ENCODE assay signal across 20 cellular contexts in the genomic region with DNA sequence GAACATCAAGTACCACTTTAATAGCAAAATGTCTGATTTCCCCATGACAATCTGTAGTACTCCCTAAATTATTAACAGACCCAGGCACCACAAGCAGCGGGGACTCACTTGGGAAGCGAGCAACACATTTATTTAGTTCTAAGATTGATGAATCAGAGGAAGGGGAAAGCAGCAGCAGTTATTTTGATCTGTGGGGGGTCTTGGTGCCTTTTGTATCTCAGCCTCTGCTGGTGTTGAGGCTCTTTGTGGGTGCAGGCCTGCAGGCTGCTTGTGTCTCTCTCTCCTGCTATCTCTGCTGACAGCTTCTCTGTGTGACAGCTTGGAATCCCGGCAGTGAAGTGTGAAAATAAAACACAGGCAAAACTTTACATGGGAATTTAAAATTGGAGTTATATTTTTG.
DNase-seq lines count a peak whose midpoint lies in the region; ATAC-seq and TF ChIP-seq lines count a peak whose summit lies in the region.
"Had no signal": no experiment of that assay in that cellular context is flagged by ENCODE, and none has a peak within 500 bp of the region (broad histone marks: within the 10 kb centered on the region; RNA-seq: fewer than 3 reads in every experiment).

No MANE protein-coding gene starts in this region.

- no peak overlapping the region for H3K27ac ChIP-seq in H9 (ENCODE audit: insufficient read length, low read depth, low read length)

- H4K8ac ChIP-seq in H9 (replicated peaks; ENCODE audit: insufficient read length, low read depth, low read length), result no peak overlapping the region

- no peaks in the 10 kb centered on the region for H3K23me2 ChIP-seq in H9 (ENCODE audit: insufficient read length, low read depth, low read length, poor library complexity, severe bottlenecking)

- no peak overlapping the region for H3K4me2 ChIP-seq in H9 (ENCODE audit: insufficient read depth, insufficient read length, low read length)

- H3K27me3 ChIP-seq in H9 (ENCODE audit: insufficient read depth, low read length), result no peaks in the 10 kb centered on the region

- H3K27ac Mint-ChIP-seq in H9 (peak overlapping the region; percentile 4 to 53 (median 19); a peak in 5 of 7 replicates), WTC11 (0 out of 2 replicates have a peak overlapping the region, but pooled peaks have one; percentile 3)
- no peak overlapping the region for H3K27ac Mint-ChIP-seq in natural killer cell treated with Interleukin-12 subunit alpha and Interleukin-12 subunit beta and Interleukin-15 and Interleukin-18, amount 100 ng/mL, for 72 hours
- H3K27ac Mint-ChIP-seq: activated CD8-positive, alpha-beta memory T cell treated with anti-CD3 and anti-CD28 coated beads, Interleukin-2, amount 10 ng/mL, durations not matched to agents 7 days and 5 days; activated naive CD4-positive, alpha-beta T cell treated with anti-CD3 and anti-CD28 coated beads, Interleukin-2, amount 10 ng/mL, durations not matched to agents 7 days and 5 days; CD14-positive monocyte; HFFc6 had no signal

- no peak overlapping the region for H2BK120ac ChIP-seq in H9 (ENCODE audit: low read depth, low read length, poor library complexity, severe bottlenecking)

- H3K9me3 Mint-ChIP-seq in H9 (no peaks in the 10 kb centered on the region), WTC11 (no peaks in the 10 kb centered on the region)
- H3K9me3 Mint-ChIP-seq in natural killer cell treated with Interleukin-12 subunit alpha and Interleukin-12 subunit beta and Interleukin-15 and Interleukin-18, amount 100 ng/mL, for 72 hours, result peaks cover 3% of the 10 kb centered on the region
- H3K9me3 Mint-ChIP-seq: activated naive CD4-positive, alpha-beta T cell treated with anti-CD3 and anti-CD28 coated beads, Interleukin-2, amount 10 ng/mL, durations not matched to agents 7 days and 5 days had no signal

- no peaks in the 10 kb centered on the region for H3K27me3 Mint-ChIP-seq in H9 (ENCODE audit: low read depth)
- H3K27me3 Mint-ChIP-seq in WTC11 (ENCODE audit: low read depth), result no peaks in the 10 kb centered on the region
- peaks cover 0 to 6% of the 10 kb centered on the region in 2 donors for H3K27me3 Mint-ChIP-seq in natural killer cell treated with Interleukin-12 subunit alpha and Interleukin-12 subunit beta and Interleukin-15 and Interleukin-18, amount 100 ng/mL, for 72 hours
- H3K27me3 Mint-ChIP-seq: activated naive CD4-positive, alpha-beta T cell treated with anti-CD3 and anti-CD28 coated beads, Interleukin-2, amount 10 ng/mL, durations not matched to agents 7 days and 5 days had no signal

- no peak overlapping the region for H2AFZ ChIP-seq in H9 (ENCODE audit: low read length)

- no peak overlapping the region for H3K4ac ChIP-seq in H9 (ENCODE audit: low read depth, low read length)

- no peak overlapping the region for H2BK20ac ChIP-seq in H9 (ENCODE audit: low read depth, low read length, poor library complexity, severe bottlenecking)

- peak; percentile 77 for ATAC-seq in WTC11
- ATAC-seq in natural killer cell treated with Interleukin-12 subunit alpha and Interleukin-12 subunit beta and Interleukin-15 and Interleukin-18, amount 100 ng/mL, for 72 hours, result no peak
- ATAC-seq: activated CD8-positive, alpha-beta memory T cell treated with anti-CD3 and anti-CD28 coated beads, Interleukin-2, amount 10 ng/mL, durations not matched to agents 7 days and 5 days had no signal

- H4K5ac ChIP-seq in H9 (ENCODE audit: insufficient read length, low read depth, low read length), result no peak overlapping the region

- peaks cover 7% of the 10 kb centered on the region; the same call in 1 of the 2 replicates for H3K4me1 ChIP-seq in H9 (ENCODE audit: insufficient read depth, low read length)

- H3T11ph ChIP-seq in H9 (ENCODE audit: low read length), result no peak overlapping the region

- POLR2A ChIA-PET in WTC11 (lab: Charles Lee), result no interaction called here

- H4K20me1 ChIP-seq in H9 (ENCODE audit: control insufficient read depth, insufficient read depth, insufficient read length), result no peaks in the 10 kb centered on the region

- no peak overlapping the region for H3K56ac ChIP-seq in H9 (ENCODE audit: insufficient read length, low read depth, low read length)

- no peaks in the 10 kb centered on the region for H3K79me1 ChIP-seq in H9 (ENCODE audit: insufficient read depth, low read depth, low read length, poor library complexity, severe bottlenecking)

- no peak overlapping the region for H3K18ac ChIP-seq in H9 (ENCODE audit: insufficient read length, low read depth, low read length)

- H3K79me2 ChIP-seq in H9 (ENCODE audit: insufficient read depth, low read length), result no peaks in the 10 kb centered on the region

- TF ChIP-seq CTCF in H9 (conservative IDR thresholded peaks at IDR 0.05), result no peak
- no peak for TF ChIP-seq CTCF in WTC11 (IDR thresholded peaks at IDR 0.05)

- H3K36me3 Mint-ChIP-seq in H9 (ENCODE audit: insufficient read depth in 1 of 3, low read depth in 3 of 3), result no peaks in the 10 kb centered on the region
- H3K36me3 Mint-ChIP-seq in WTC11, result no peaks in the 10 kb centered on the region
- no peaks in the 10 kb centered on the region for H3K36me3 Mint-ChIP-seq in natural killer cell treated with Interleukin-12 subunit alpha and Interleukin-12 subunit beta and Interleukin-15 and Interleukin-18, amount 100 ng/mL, for 72 hours
- H3K36me3 Mint-ChIP-seq: activated CD8-positive, alpha-beta memory T cell treated with anti-CD3 and anti-CD28 coated beads, Interleukin-2, amount 10 ng/mL, durations not matched to agents 7 days and 5 days; activated naive CD4-positive, alpha-beta T cell treated with anti-CD3 and anti-CD28 coated beads, Interleukin-2, amount 10 ng/mL, durations not matched to agents 7 days and 5 days; CD14-positive monocyte had no signal

- H2BK5ac ChIP-seq in H9 (ENCODE audit: insufficient read length, low read length), result no peak overlapping the region

- H2AK5ac ChIP-seq in H9 (ENCODE audit: insufficient read length, low read length), result no peak overlapping the region

- H2BK15ac ChIP-seq in H9 (ENCODE audit: low read depth, low read length), result no peak overlapping the region

- no peak overlapping the region for H3K14ac ChIP-seq in H9 (ENCODE audit: insufficient read depth, low read length)

- no peak overlapping the region for H4K91ac ChIP-seq in H9 (ENCODE audit: insufficient read length, low read depth, low read length)

- no peak overlapping the region for H2BK12ac ChIP-seq in H9 (ENCODE audit: insufficient read length, low read depth, low read length)

- H3K4me1 Mint-ChIP-seq in H9 (peaks cover 40 to 58% of the 10 kb centered on the region in 2 experiments), WTC11 (peaks cover 44% of the 10 kb centered on the region)
- no peaks in the 10 kb centered on the region for H3K4me1 Mint-ChIP-seq in natural killer cell treated with Interleukin-12 subunit alpha and Interleukin-12 subunit beta and Interleukin-15 and Interleukin-18, amount 100 ng/mL, for 72 hours (ENCODE audit: low read depth in 2 of 2)
- H3K4me1 Mint-ChIP-seq: activated CD8-positive, alpha-beta memory T cell treated with anti-CD3 and anti-CD28 coated beads, Interleukin-2, amount 10 ng/mL, durations not matched to agents 7 days and 5 days; activated naive CD4-positive, alpha-beta T cell treated with anti-CD3 and anti-CD28 coated beads, Interleukin-2, amount 10 ng/mL, durations not matched to agents 7 days and 5 days; CD14-positive monocyte had no signal

- H3K4me3 Mint-ChIP-seq in H9, result no peak overlapping the region
- H3K4me3 Mint-ChIP-seq in WTC11, result no peak overlapping the region
- no peak overlapping the region for H3K4me3 Mint-ChIP-seq in natural killer cell treated with Interleukin-12 subunit alpha and Interleukin-12 subunit beta and Interleukin-15 and Interleukin-18, amount 100 ng/mL, for 72 hours
- H3K4me3 Mint-ChIP-seq: activated CD8-positive, alpha-beta memory T cell treated with anti-CD3 and anti-CD28 coated beads, Interleukin-2, amount 10 ng/mL, durations not matched to agents 7 days and 5 days; activated naive CD4-positive, alpha-beta T cell treated with anti-CD3 and anti-CD28 coated beads, Interleukin-2, amount 10 ng/mL, durations not matched to agents 7 days and 5 days; CD14-positive monocyte; HFFc6 had no signal

- no peak overlapping the region for H3K23ac ChIP-seq in H9 (ENCODE audit: insufficient read length, low read depth, low read length)

- H3K9ac ChIP-seq in H9 (ENCODE audit: extremely low read depth, insufficient read length, low read length), result no peak overlapping the region

- no peak for DNase-seq in H9
- no peak for DNase-seq in WTC11 (ENCODE audit: low spot score)
- DNase-seq in kidney glomerular epithelial cell (lab: John Stamatoyannopoulos, UW), result peak; percentile 24
- DNase-seq in renal cortical epithelial cell (ENCODE audit: low read depth), result peak; percentile 64
- no peak for DNase-seq in NCI-H526 (lab: John Stamatoyannopoulos, UW)
- no peak for DNase-seq in natural killer cell treated with Interleukin-12 subunit alpha and Interleukin-12 subunit beta and Interleukin-15 and Interleukin-18, amount 100 ng/mL, for 72 hours (ENCODE audit: low spot score)
- DNase-seq in T-helper 2 cell, result no peak
- DNase-seq: activated CD4-positive, alpha-beta T cell treated with anti-CD3 and anti-CD28 coated beads, Interleukin-2, amount 50 U/mL, for 1 hour; activated CD8-positive, alpha-beta memory T cell treated with anti-CD3 and anti-CD28 coated beads, Interleukin-2, amount 10 ng/mL, durations not matched to agents 7 days and 5 days; activated naive CD4-positive, alpha-beta T cell treated with anti-CD3 and anti-CD28 coated beads, Interleukin-2, amount 10 ng/mL, durations not matched to agents 7 days and 5 days; amygdala; glutamatergic neuron; HFFc6; NCI-H1105; NCI-H2029 treated with DMSO at 0.1 percent for 48 hours; NCI-H345; nucleus accumbens; small intestine; T-helper 9 cell had no signal

- H3K9me3 ChIP-seq in H9 (ENCODE audit: control insufficient read depth, low read depth, low read length), result no peaks in the 10 kb centered on the region

- CTCF ChIA-PET in WTC11 (lab: Charles Lee), result no interaction called here

- WGBS in H9 (ENCODE audit: extremely low coverage, insufficient read length, low lambda C conversion rate), result no CpG with 5 or more reads among the region's 3 CpGs

TF ChIP-seq in WTC11, 78 proteins besides CTCF, POLR2A, EP300 and RAD21:
- TF ChIP-seq NFYB (CRISPR knock-in tag; conservative IDR thresholded peaks at IDR 0.05; ENCODE audit: low read depth), result no peak
- TF ChIP-seq, protein P1, sequence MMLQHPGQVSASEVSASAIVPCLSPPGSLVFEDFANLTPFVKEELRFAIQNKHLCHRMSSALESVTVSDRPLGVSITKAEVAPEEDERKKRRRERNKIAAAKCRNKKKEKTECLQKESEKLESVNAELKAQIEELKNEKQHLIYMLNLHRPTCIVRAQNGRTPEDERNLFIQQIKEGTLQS (CRISPR knock-in tag; conservative IDR thresholded peaks at IDR 0.05), result no peak
- no peak for TF ChIP-seq SP1 (CRISPR knock-in tag; conservative IDR thresholded peaks at IDR 0.05)
- no peak for TF ChIP-seq NFATC4 (CRISPR knock-in tag; IDR thresholded peaks at IDR 0.05)

Comparison
In these comparisons a context has a peak if more than half of its experiments do, and no peak if none do; other contexts are left out.
1. DNase-seq: peak in kidney glomerular epithelial cell (single experiment) and renal cortical epithelial cell (single experiment); none in H9 (single experiment), WTC11 (single experiment), NCI-H526 (0 of 2), natural killer cell treated with Interleukin-12 subunit alpha and Interleukin-12 subunit beta and Interleukin-15 and Interleukin-18, amount 100 ng/mL, for 72 hours (single experiment) and T-helper 2 cell (0 of 5).
2. H3K27ac Mint-ChIP-seq: peak in H9 (3 of 3) and WTC11 (single experiment); none in natural killer cell treated with Interleukin-12 subunit alpha and Interleukin-12 subunit beta and Interleukin-15 and Interleukin-18, amount 100 ng/mL, for 72 hours (0 of 2).